ENCODE assay signal across 8 cellular contexts in genomic region chr2:27771548-27772335, GRCh38. TPM values are rescaled to one million over a fixed set of nuclear protein-coding genes. Genes with fewer than 3 reads are reported as not detected.
A peak's percentile ranks its signal among the peaks of the same experiment; 100 is the strongest.
DNase-seq lines count a peak whose midpoint lies in the region; ATAC-seq and TF ChIP-seq lines count a peak whose summit lies in the region.

TSS of gene MRPL33 (plus strand) at chr2:27771719. CDS start at chr2:27771778, 59 bp downstream.

- H3K27ac ChIP-seq in right cardiac atrium (ENCODE audit: low read length) (peak within 1 kb of the TSS; percentile 65), vagina (peak within 1 kb of the TSS; percentile 86)

- peak in 1 of 2 donors; percentile 39 for TF ChIP-seq POLR2A in vagina (IDR thresholded peaks at IDR 0.05)

- H3K27me3 ChIP-seq in right cardiac atrium (ENCODE audit: control insufficient read depth, insufficient read depth) (no peaks in the 10 kb centered on the region), vagina (no peaks in the 10 kb centered on the region)

- intact Hi-C loops in T-helper 2 cell treated with Interferon-gamma antibody and Interleukin-4, amounts not matched to agents 100 ng/mL and 5 ng/mL, for 36 hours (cut with micrococcal nuclease), result loop anchor here (1.0 to 2.0 kb wide), 2 partner anchors 119 to 619 kb away; partner anchors contain the start of genes BABAM2 and RBKS
- intact Hi-C loops in right cardiac atrium (cut with DNase I) (no loop called here), vagina (cut with DNase I) (no loop called here)

- peaks cover 2% of the 10 kb centered on the region for H3K4me1 ChIP-seq in right cardiac atrium (ENCODE audit: control insufficient read depth, insufficient read depth, low read length)
- peaks cover 36% of the 10 kb centered on the region for H3K4me1 ChIP-seq in vagina

- under 1% methylated on average over 48 of the region's 48 CpGs for WGBS in right cardiac atrium

- H3K4me3 ChIP-seq in right cardiac atrium (ENCODE audit: low read length) (peak within 1 kb of the TSS; percentile 56), vagina (peak within 1 kb of the TSS; percentile 79 to 81)

- no peaks in the 10 kb centered on the region for H3K9me3 ChIP-seq in right cardiac atrium (ENCODE audit: control insufficient read depth, low read length)
- H3K9me3 ChIP-seq in vagina, result no peaks in the 10 kb centered on the region

- no peaks in the 10 kb centered on the region for H3K36me3 ChIP-seq in vagina

- no peak for TF ChIP-seq CTCF in vagina (IDR thresholded peaks at IDR 0.05)

- peak; percentile 78 for DNase-seq in NCI-H187 treated with DMSO at 0.1 percent for 48 hours (lab: John Stamatoyannopoulos, UW)
- peak; percentile 39 to 95 (median 89) for DNase-seq in anterior cingulate cortex (lab: John Stamatoyannopoulos, UW)
- DNase-seq in right cardiac atrium, result peak; percentile 96 to 99 (median 98)
- DNase-seq in putamen (ENCODE audit: low spot score), result peak; percentile 92
- peak in 1 of 2 donors; percentile 93 for DNase-seq in vagina (ENCODE audit: extremely low spot score in 2 of 2)

- ATAC-seq in GM18498 (IDR thresholded peaks at IDR 0.05; ENCODE audit: unreplicated experiment) (peak; percentile 97), HG02938 (IDR thresholded peaks at IDR 0.05; ENCODE audit: unreplicated experiment) (peak; percentile 91), right cardiac atrium (peak; percentile 96 to 98)

RNA-seq across cellular contexts. Expression of gene MRPL33, which starts in this region (rescaled TPM):
- total RNA-seq in T-helper 2 cell treated with Interferon-gamma antibody and Interleukin-4, amounts not matched to agents 100 ng/mL and 5 ng/mL, for 36 hours, result 41.6 and 43.1 TPM in 2 replicates
- total RNA-seq in right cardiac atrium, result 100 to 1,000 TPM; 242 to 308 (median 274) TPM
- polyA plus RNA-seq in right cardiac atrium, result 596 TPM
- 87.7 TPM for total RNA-seq in vagina
